In genomic region chr16:85461814-85462404, GRCh38 we compare ENCODE assay signal across 8 cellular contexts.
DNase-seq lines count a peak whose midpoint lies in the region; ATAC-seq and TF ChIP-seq lines count a peak whose summit lies in the region.

No MANE protein-coding gene starts in this region.

- H3K36me3 Mint-ChIP-seq in natural killer cell = no peaks in the 10 kb centered on the region
- H3K36me3 Mint-ChIP-seq in activated CD4-positive, alpha-beta T cell treated with anti-CD3 and anti-CD28 coated beads, Interleukin-2, amount 10 ng/mL, durations not matched to agents 24 days and 14 days (ENCODE audit: low read depth) = no peaks in the 10 kb centered on the region

- intact Hi-C loops in natural killer cell (cut with micrococcal nuclease) = no loop called here
- intact Hi-C loops in activated CD4-positive, alpha-beta T cell treated with anti-CD3 and anti-CD28 coated beads, Interleukin-2, amount 10 ng/mL, durations not matched to agents 24 days and 14 days (cut with micrococcal nuclease) = no loop called here

- H3K4me1 Mint-ChIP-seq in natural killer cell = peaks cover 5 to 8% of the 10 kb centered on the region in 2 donors
- H3K4me1 Mint-ChIP-seq in activated CD4-positive, alpha-beta T cell treated with anti-CD3 and anti-CD28 coated beads, Interleukin-2, amount 10 ng/mL, durations not matched to agents 24 days and 14 days = peaks cover 3% of the 10 kb centered on the region

- H3K9me3 Mint-ChIP-seq in natural killer cell = no peaks in the 10 kb centered on the region
- no peaks in the 10 kb centered on the region for H3K9me3 Mint-ChIP-seq in activated CD4-positive, alpha-beta T cell treated with anti-CD3 and anti-CD28 coated beads, Interleukin-2, amount 10 ng/mL, durations not matched to agents 24 days and 14 days

- H3K4me3 Mint-ChIP-seq in natural killer cell = peak overlapping the region; percentile 78
- H3K4me3 Mint-ChIP-seq in activated CD4-positive, alpha-beta T cell treated with anti-CD3 and anti-CD28 coated beads, Interleukin-2, amount 10 ng/mL, durations not matched to agents 24 days and 14 days = no peak overlapping the region

- H3K4me3 ChIP-seq in choroid plexus epithelial cell (ENCODE audit: low read depth, low read length) = peak overlapping the region; percentile 30

- TF ChIP-seq CTCF in choroid plexus epithelial cell (conservative IDR thresholded peaks at IDR 0.05; ENCODE audit: low read depth, low read length) (no peak), natural killer cell (IDR thresholded peaks at IDR 0.05) (no peak)

- ATAC-seq in natural killer cell = peak; percentile 31 to 58 (median 47)

- DNase-seq in ELR (ENCODE audit: low read depth) (peak; percentile 22), NCI-H2107 (lab: John Stamatoyannopoulos, UW) (peak; percentile 86), choroid plexus epithelial cell (ENCODE audit: low read depth) (peak; percentile 63), natural killer cell (no peak), KG1 (lab: John Stamatoyannopoulos, UW) (no peak)
- no peak for DNase-seq in activated CD4-positive, alpha-beta T cell treated with anti-CD3 and anti-CD28 coated beads, Interleukin-2, amount 10 ng/mL, durations not matched to agents 24 days and 14 days
- no peak for DNase-seq in stimulated activated CD4-positive, alpha-beta T cell treated with anti-CD3 and anti-CD28 coated beads, Interleukin-15, amount 100 ng/mL, for 24 hours
- DNase-seq in stimulated activated CD4-positive, alpha-beta T cell treated with anti-CD3 and anti-CD28 coated beads, Interleukin-2, amount 100 ng/mL, for 24 hours = no peak

- H3K27me3 Mint-ChIP-seq in natural killer cell (ENCODE audit: low read depth in 2 of 2) = peaks cover 28 to 37% of the 10 kb centered on the region in 2 donors
- H3K27me3 Mint-ChIP-seq in activated CD4-positive, alpha-beta T cell treated with anti-CD3 and anti-CD28 coated beads, Interleukin-2, amount 10 ng/mL, durations not matched to agents 24 days and 14 days = peaks cover 36% of the 10 kb centered on the region

- H3K27ac Mint-ChIP-seq in natural killer cell = no peak overlapping the region
- no peak overlapping the region for H3K27ac Mint-ChIP-seq in activated CD4-positive, alpha-beta T cell treated with anti-CD3 and anti-CD28 coated beads, Interleukin-2, amount 10 ng/mL, durations not matched to agents 24 days and 14 days

Comparison
In these comparisons a context has a peak if more than half of its experiments do, and no peak if none do; other contexts are left out.
1. DNase-seq: peak in ELR (single experiment), NCI-H2107 (single experiment) and choroid plexus epithelial cell (single experiment); none in natural killer cell (single experiment), KG1 (single experiment), activated CD4-positive, alpha-beta T cell treated with anti-CD3 and anti-CD28 coated beads, Interleukin-2, amount 10 ng/mL, durations not matched to agents 24 days and 14 days (single experiment), stimulated activated CD4-positive, alpha-beta T cell treated with anti-CD3 and anti-CD28 coated beads, Interleukin-15, amount 100 ng/mL, for 24 hours (single experiment) and stimulated activated CD4-positive, alpha-beta T cell treated with anti-CD3 and anti-CD28 coated beads, Interleukin-2, amount 100 ng/mL, for 24 hours (0 of 2).